In genomic region chr12:114425031-114425626, GRCh38 we compare ENCODE assay signal across 1 cellular context.
TF ChIP-seq lines count a peak whose summit lies in the region.

No MANE protein-coding gene starts in this region.

TF ChIP-seq in IMR-90, 13 proteins besides CTCF, POLR2A, EP300 and RAD21:
- no peak for TF ChIP-seq SMC3 (IDR thresholded peaks at IDR 0.05; ENCODE audit: low read depth, low read length)
- TF ChIP-seq MAZ (IDR thresholded peaks at IDR 0.05; ENCODE audit: borderline replicate concordance, low read depth, low read length): no peak
- no peak for TF ChIP-seq USF2 (IDR thresholded peaks at IDR 0.05; ENCODE audit: low read depth, low read length)
- peak; percentile 99 for TF ChIP-seq CEBPB (IDR thresholded peaks at IDR 0.05; ENCODE audit: low read depth, low read length)
- no peak for TF ChIP-seq MAFK (IDR thresholded peaks at IDR 0.05; ENCODE audit: low read depth, low read length)
- peak; percentile 53 for TF ChIP-seq BHLHE40 (IDR thresholded peaks at IDR 0.05; ENCODE audit: low read depth, low read length)
- no peak for TF ChIP-seq RCOR1 (IDR thresholded peaks at IDR 0.05; ENCODE audit: insufficient replicate concordance, low read length)
- TF ChIP-seq FOS (IDR thresholded peaks at IDR 0.05; ENCODE audit: low read depth, low read length): no peak
